ENCODE assay signal across 8 cellular contexts in genomic region chr1:171251741-171252300, GRCh38. TPM values are rescaled to one million over a fixed set of nuclear protein-coding genes. Genes with fewer than 3 reads are reported as not detected.
DNase-seq lines count a peak whose midpoint lies in the region; ATAC-seq and TF ChIP-seq lines count a peak whose summit lies in the region.

No MANE protein-coding gene starts in this region.

- no peak overlapping the region for H3K27ac Mint-ChIP-seq in activated naive CD4-positive, alpha-beta T cell treated with anti-CD3 and anti-CD28 coated beads, Interleukin-2, amount 50 U/mL, for 72 hours

- H3K9ac ChIP-seq in skeletal muscle satellite cell (ENCODE audit: low read depth, low read length): peak overlapping the region; percentile 58
- no peak overlapping the region for H3K9ac ChIP-seq in Karpas-422 (ENCODE audit: low read length)

- H3K9me3 Mint-ChIP-seq in activated naive CD4-positive, alpha-beta T cell treated with anti-CD3 and anti-CD28 coated beads, Interleukin-2, amount 50 U/mL, for 72 hours: no peaks in the 10 kb centered on the region

- H4K20me1 ChIP-seq in DOHH2 (ENCODE audit: control insufficient read depth, insufficient read depth, low read depth, low read length) (no peaks in the 10 kb centered on the region), Karpas-422 (ENCODE audit: insufficient read depth, low read depth, low read length) (no peaks in the 10 kb centered on the region)

- H3K27me3 ChIP-seq in DOHH2 (ENCODE audit: control insufficient read depth, low read length): peaks cover 10% of the 10 kb centered on the region; the same call in 1 of the 2 replicates
- H3K27me3 ChIP-seq in right cardiac atrium (ENCODE audit: control insufficient read depth, insufficient read depth): no peaks in the 10 kb centered on the region
- peaks cover 19% of the 10 kb centered on the region for H3K27me3 ChIP-seq in skeletal muscle satellite cell (ENCODE audit: control insufficient read depth, insufficient read depth, low read length)
- no peaks in the 10 kb centered on the region for H3K27me3 ChIP-seq in Karpas-422 (ENCODE audit: low read length)

- peak; percentile 58 for TF ChIP-seq CTCF in DOHH2 (IDR thresholded peaks at IDR 0.05; ENCODE audit: low read depth, low read length, poor library complexity, severe bottlenecking)

- DNase-seq in NCI-H2107 treated with DMSO at 0.1 percent for 48 hours (lab: John Stamatoyannopoulos, UW; ENCODE audit: unreplicated experiment): peak; percentile 14
- DNase-seq in activated naive CD4-positive, alpha-beta T cell treated with anti-CD3 and anti-CD28 coated beads, Interleukin-2, amount 50 U/mL, for 72 hours (ENCODE audit: low spot score in 2 of 2): peak in 1 of 2 donors; percentile 17
- DNase-seq in right cardiac atrium: peak; percentile 41 to 70 (median 66)
- no peak for DNase-seq in medulla oblongata (ENCODE audit: extremely low spot score)
- DNase-seq in Karpas-422: no peak

- intact Hi-C loops in right cardiac atrium (cut with DNase I): loop anchor here in 1 of 4 donors (5.0 kb wide), 1 partner anchor 60 kb away; the partner anchor contains the start of gene FMO4

- no peak overlapping the region for H2AFZ ChIP-seq in Karpas-422 (ENCODE audit: low read length)

- H3K9me3 ChIP-seq in DOHH2 (ENCODE audit: control insufficient read depth, insufficient read depth, low read length): no peaks in the 10 kb centered on the region
- H3K9me3 ChIP-seq in right cardiac atrium (ENCODE audit: control insufficient read depth, low read length): no peaks in the 10 kb centered on the region
- H3K9me3 ChIP-seq in skeletal muscle satellite cell (replicated peaks; ENCODE audit: low read length): no peaks in the 10 kb centered on the region
- H3K9me3 ChIP-seq in Karpas-422 (ENCODE audit: low read length): no peaks in the 10 kb centered on the region

- H3K36me3 ChIP-seq in DOHH2 (ENCODE audit: control insufficient read depth, low read length) (no peaks in the 10 kb centered on the region), skeletal muscle satellite cell (ENCODE audit: insufficient read depth, low read length) (no peaks in the 10 kb centered on the region), Karpas-422 (ENCODE audit: insufficient read depth, low read length) (no peaks in the 10 kb centered on the region)

- H3F3A ChIP-seq in DOHH2 (ENCODE audit: control insufficient read depth, insufficient read depth): no peaks in the 10 kb centered on the region

- ATAC-seq in GM21390 (IDR thresholded peaks at IDR 0.05; ENCODE audit: unreplicated experiment) (peak; percentile 24), right cardiac atrium (peak; percentile 29 to 32)
- peak; percentile 24 to 53 for ATAC-seq in activated naive CD4-positive, alpha-beta T cell treated with anti-CD3 and anti-CD28 coated beads, Interleukin-2, amount 50 U/mL, for 72 hours

- H3K79me2 ChIP-seq in DOHH2 (ENCODE audit: control insufficient read depth, low read length) (no peaks in the 10 kb centered on the region), Karpas-422 (ENCODE audit: low read length) (no peaks in the 10 kb centered on the region)

- H3K27ac ChIP-seq in DOHH2 (ENCODE audit: low read depth, low read length) (no peak overlapping the region), right cardiac atrium (ENCODE audit: low read length) (no peak overlapping the region), Karpas-422 (ENCODE audit: low read length) (no peak overlapping the region)

- WGBS in right cardiac atrium: 20% methylated on average over 14 of the region's 14 CpGs

- H3K9me2 ChIP-seq in DOHH2 (replicated peaks; ENCODE audit: control insufficient read depth, low read length) (no peaks in the 10 kb centered on the region), Karpas-422 (replicated peaks; ENCODE audit: insufficient read depth, low read length) (no peaks in the 10 kb centered on the region)

- H3K36me3 Mint-ChIP-seq in activated naive CD4-positive, alpha-beta T cell treated with anti-CD3 and anti-CD28 coated beads, Interleukin-2, amount 50 U/mL, for 72 hours: no peaks in the 10 kb centered on the region

- peak overlapping the region; percentile 62 for H3K4me2 ChIP-seq in DOHH2 (ENCODE audit: low read length)
- peak overlapping the region; percentile 89 for H3K4me2 ChIP-seq in skeletal muscle satellite cell (ENCODE audit: low read length)
- H3K4me2 ChIP-seq in Karpas-422 (ENCODE audit: low read depth, low read length, poor library complexity, severe bottlenecking): no peak overlapping the region

- H3K4me3 ChIP-seq in DOHH2 (ENCODE audit: low read length) (peak overlapping the region; percentile 59), right cardiac atrium (ENCODE audit: low read length) (peak overlapping the region; percentile 81), skeletal muscle satellite cell (ENCODE audit: low read length) (peak overlapping the region; percentile 71), Karpas-422 (ENCODE audit: low read length) (no peak overlapping the region)

- peaks cover 19% of the 10 kb centered on the region for H3K4me1 ChIP-seq in DOHH2 (ENCODE audit: control insufficient read depth, low read length)
- no peaks in the 10 kb centered on the region for H3K4me1 ChIP-seq in right cardiac atrium (ENCODE audit: control insufficient read depth, insufficient read depth, low read length)
- no peaks in the 10 kb centered on the region for H3K4me1 ChIP-seq in skeletal muscle satellite cell (ENCODE audit: control insufficient read depth, insufficient read depth, low read length)
- H3K4me1 ChIP-seq in Karpas-422 (ENCODE audit: low read length): no peaks in the 10 kb centered on the region

RNA-seq across cellular contexts. Expression of gene FMO1, which starts 3.5 kb away (rescaled TPM):
- not detected for total RNA-seq in activated naive CD4-positive, alpha-beta T cell treated with anti-CD3 and anti-CD28 coated beads, Interleukin-2, amount 50 U/mL, for 72 hours
- under 1 TPM in 3 of 4 donors, not detected in 1; 0.21 to 0.60 (median 0.25) TPM for total RNA-seq in right cardiac atrium
- 0.61 TPM for polyA plus RNA-seq in right cardiac atrium
- not detected in 2 replicates for total RNA-seq in skeletal muscle satellite cell (2012; rRNA removed)
- not detected in 2 replicates for total RNA-seq in Karpas-422 (2014; rRNA removed; shearing (Covaris generic); ENCODE audit: low replicate concordance)

Comparison
In these comparisons a context has a peak if more than half of its experiments do, and no peak if none do; other contexts are left out.
1. DNase-seq: peak in NCI-H2107 treated with DMSO at 0.1 percent for 48 hours (single experiment) and right cardiac atrium (3 of 3); none in medulla oblongata (single experiment) and Karpas-422 (single experiment).
2. Peak in every context shown above with its lines, with median percentiles within 50 percentile points of each other: ATAC-seq.